ENCODE assay signal across 6 cellular contexts in genomic region chr14:22819191-22819988, GRCh38. TPM values are rescaled to one million over a fixed set of nuclear protein-coding genes. Genes with fewer than 3 reads are reported as not detected.
DNase-seq lines count a peak whose midpoint lies in the region; ATAC-seq and TF ChIP-seq lines count a peak whose summit lies in the region.

No MANE protein-coding gene starts in this region.

- TF ChIP-seq POLR2A in right lobe of liver (IDR thresholded peaks at IDR 0.05): no peak

- H3K4me1 ChIP-seq in right lobe of liver: peaks cover 0 to 13% (median 0%) of the 10 kb centered on the region in 4 donors

- DNase-seq in UCSD-AML1 (lab: John Stamatoyannopoulos, UW; ENCODE audit: unreplicated experiment) (peak; percentile 56), right lobe of liver (peak in 2 of 3 donors; percentile 69 to 70), NOMO-1 treated with DMSO at 0.1 percent for 48 hours (lab: John Stamatoyannopoulos, UW; ENCODE audit: unreplicated experiment) (no peak), ecto neural progenitor cell (ENCODE audit: low spot score) (no peak)

- intact Hi-C loops in right lobe of liver (cut with DNase I): no loop called here

- H3K4me3 ChIP-seq in right lobe of liver: peak overlapping the region; percentile 21 to 29 (median 25)

- H3K9me3 ChIP-seq in right lobe of liver: no peaks in the 10 kb centered on the region

- H3K27ac ChIP-seq in right lobe of liver: peak overlapping the region; percentile 43 to 63 (median 50)

- no peak for TF ChIP-seq CTCF in right lobe of liver (IDR thresholded peaks at IDR 0.05)

- WGBS in right lobe of liver (ENCODE audit: insufficient coverage, low coverage, low lambda C conversion rate, missing lambda C conversion rate): 3% methylated on average over 8 of the region's 9 CpGs

- no peaks in the 10 kb centered on the region for H3K36me3 ChIP-seq in right lobe of liver

- no peaks in the 10 kb centered on the region for H3K27me3 ChIP-seq in right lobe of liver

- ATAC-seq in GM21447 (IDR thresholded peaks at IDR 0.05; ENCODE audit: unreplicated experiment): peak; percentile 47
- ATAC-seq in right lobe of liver: peak; percentile 30 to 64 (median 52)
- ATAC-seq in GM19035 (IDR thresholded peaks at IDR 0.05; ENCODE audit: unreplicated experiment): no peak

RNA-seq across cellular contexts. Expression of gene SLC7A7, which starts 4.2 kb away (rescaled TPM):
- 10 to 100 TPM in 2 of 6 experiments, 1 to 10 TPM in 4; 6.2 to 11.4 (median 7.3) TPM for total RNA-seq in right lobe of liver

RNA-seq across cellular contexts. Expression of gene MRPL52, which starts 10.3 kb away (rescaled TPM):
- total RNA-seq in right lobe of liver: 10 to 100 TPM; 42.0 to 96.6 (median 47.6) TPM

RNA-seq across cellular contexts. Expression of gene MMP14, which starts 17.0 kb away (rescaled TPM):
- total RNA-seq in right lobe of liver: 10 to 100 TPM in 4 of 6 experiments, 1 to 10 TPM in 2; 8.7 to 26.0 (median 12.8) TPM

RNA-seq across cellular contexts. Expression of gene LRP10, which starts 52.1 kb away (rescaled TPM):
- total RNA-seq in right lobe of liver: 10 to 100 TPM; 31.0 to 54.5 (median 44.6) TPM

RNA-seq across cellular contexts. Expression of gene OXA1L, which starts 52.9 kb away (rescaled TPM):
- total RNA-seq in right lobe of liver: 10 to 100 TPM; 64.3 to 80.1 (median 72.3) TPM

Comparison
In these comparisons a context has a peak if more than half of its experiments do, and no peak if none do; other contexts are left out.
1. DNase-seq: peak in UCSD-AML1 (single experiment) and right lobe of liver (2 of 3); none in NOMO-1 treated with DMSO at 0.1 percent for 48 hours (single experiment) and ecto neural progenitor cell (single experiment).